1 cellular context compared by ENCODE assay signal in genomic region chrX:153598541-153599191, GRCh38.
TF ChIP-seq lines count a peak whose summit lies in the region.

CCNQ (minus strand) TSS chrX:153599139; CDS start chrX:153599073, 66 bp downstream.

TF ChIP-seq in K562, 482 proteins besides CTCF, POLR2A, EP300 and RAD21 (continued from another document and continues in another):
- TF ChIP-seq THRB (CRISPR knock-in tag; conservative IDR thresholded peaks at IDR 0.05) (no peak), TAF1 (IDR thresholded peaks at IDR 0.05; ENCODE audit: control insufficient read depth, extremely low read depth, insufficient read depth, low read length, severe bottlenecking) (peak; percentile 37), CHCHD3 (CRISPR knock-in tag; IDR thresholded peaks at IDR 0.05) (no peak), ZFX (CRISPR knock-in tag; IDR thresholded peaks at IDR 0.05) (peak; percentile 87), ZNF318 (IDR thresholded peaks at IDR 0.05; ENCODE audit: borderline replicate concordance in 1 of 2, low read depth in 1 of 2) (no peak), THAP7 (CRISPR knock-in tag; IDR thresholded peaks at IDR 0.05) (no peak), UBTF (IDR thresholded peaks at IDR 0.05; ENCODE audit: borderline replicate concordance in 1 of 2, low read depth in 2 of 2, low read length in 2 of 2) (peak; percentile 72 to 91; a peak in 3 of 4 replicates), L3MBTL2 (IDR thresholded peaks at IDR 0.05) (peak; percentile 26; the same call in 1 of the 2 replicates), CREB3L1 (IDR thresholded peaks at IDR 0.05; ENCODE audit: borderline replicate concordance, low read depth) (peak; percentile 67; the same call in 1 of the 2 replicates), ZNF431 (CRISPR knock-in tag; IDR thresholded peaks at IDR 0.05) (no peak), SMAD1 (IDR thresholded peaks at IDR 0.05; ENCODE audit: low read depth, low read length, partially characterized antibody) (no peak), ZNF143 (CRISPR knock-in tag; IDR thresholded peaks at IDR 0.05) (no peak), GABPB1 (CRISPR knock-in tag; IDR thresholded peaks at IDR 0.05) (no peak), MAFK (IDR thresholded peaks at IDR 0.05; ENCODE audit: low read length) (no peak), GATAD2B (IDR thresholded peaks at IDR 0.05; ENCODE audit: borderline replicate concordance) (0 out of 2 replicates have a peak, but pooled peaks have one; percentile 18), NR3C1 (CRISPR knock-in tag; IDR thresholded peaks at IDR 0.05) (0 out of 2 replicates have a peak, but pooled peaks have one; percentile 41), POLR2G (IDR thresholded peaks at IDR 0.05; ENCODE audit: low read depth, low read length) (peak; percentile 86), CXXC5 (CRISPR knock-in tag; IDR thresholded peaks at IDR 0.05) (peak; percentile 53; the same call in 1 of the 2 replicates), E2F6 (IDR thresholded peaks at IDR 0.05; ENCODE audit: borderline replicate concordance in 1 of 2, extremely low read depth in 1 of 2, insufficient read depth in 1 of 2, insufficient read length in 1 of 2, low read depth in 1 of 2, low read length in 1 of 2, poor library complexity in 1 of 2, severe bottlenecking in 1 of 2) (no peak), ZNF639 (CRISPR knock-in tag; conservative IDR thresholded peaks at IDR 0.05 in 1 of 2, IDR thresholded peaks at IDR 0.05 in 1 of 2) (peak in 1 of 2 experiments; percentile 82; a peak in 2 of 4 replicates), MBD1 (CRISPR knock-in tag; IDR thresholded peaks at IDR 0.05) (no peak), NONO (IDR thresholded peaks at IDR 0.05; ENCODE audit: low read depth in 2 of 2, low read length in 1 of 2) (peak in 1 of 2 experiments; percentile 70; a peak in 2 of 4 replicates), SIN3A (IDR thresholded peaks at IDR 0.05; ENCODE audit: borderline replicate concordance in 2 of 2, control insufficient read depth in 1 of 2, low read depth in 2 of 2, low read length in 2 of 2) (peak in 1 of 2 experiments; percentile 1; a peak in 1 of 4 replicates), ZNF263 (CRISPR knock-in tag; IDR thresholded peaks at IDR 0.05; ENCODE audit: borderline replicate concordance) (no peak), TCF7L2 (IDR thresholded peaks at IDR 0.05; ENCODE audit: low read depth, low read length) (no peak), ZSCAN29 (IDR thresholded peaks at IDR 0.05) (no peak), KDM2B (CRISPR knock-in tag; IDR thresholded peaks at IDR 0.05) (peak; percentile 21; the same call in 1 of the 2 replicates), ZNF551 (CRISPR knock-in tag; IDR thresholded peaks at IDR 0.05) (no peak), ZNF764 (CRISPR knock-in tag; IDR thresholded peaks at IDR 0.05; ENCODE audit: low read depth) (no peak), SIX5 (IDR thresholded peaks at IDR 0.05; ENCODE audit: borderline replicate concordance in 1 of 2, insufficient read depth in 1 of 2, low read depth in 1 of 2, low read length in 2 of 2) (no peak), ZFP36 (IDR thresholded peaks at IDR 0.05; ENCODE audit: low read depth, low read length, partially characterized antibody) (no peak), AFF1 (IDR thresholded peaks at IDR 0.05; ENCODE audit: low read depth in 1 of 2, partially characterized antibody in 2 of 2) (no peak), NCOA2 (IDR thresholded peaks at IDR 0.05; ENCODE audit: partially characterized antibody in 2 of 2) (no peak), IRF2 (CRISPR knock-in tag; IDR thresholded peaks at IDR 0.05) (no peak)
